ENCODE assay signal across 8 cellular contexts in the genomic region with DNA sequence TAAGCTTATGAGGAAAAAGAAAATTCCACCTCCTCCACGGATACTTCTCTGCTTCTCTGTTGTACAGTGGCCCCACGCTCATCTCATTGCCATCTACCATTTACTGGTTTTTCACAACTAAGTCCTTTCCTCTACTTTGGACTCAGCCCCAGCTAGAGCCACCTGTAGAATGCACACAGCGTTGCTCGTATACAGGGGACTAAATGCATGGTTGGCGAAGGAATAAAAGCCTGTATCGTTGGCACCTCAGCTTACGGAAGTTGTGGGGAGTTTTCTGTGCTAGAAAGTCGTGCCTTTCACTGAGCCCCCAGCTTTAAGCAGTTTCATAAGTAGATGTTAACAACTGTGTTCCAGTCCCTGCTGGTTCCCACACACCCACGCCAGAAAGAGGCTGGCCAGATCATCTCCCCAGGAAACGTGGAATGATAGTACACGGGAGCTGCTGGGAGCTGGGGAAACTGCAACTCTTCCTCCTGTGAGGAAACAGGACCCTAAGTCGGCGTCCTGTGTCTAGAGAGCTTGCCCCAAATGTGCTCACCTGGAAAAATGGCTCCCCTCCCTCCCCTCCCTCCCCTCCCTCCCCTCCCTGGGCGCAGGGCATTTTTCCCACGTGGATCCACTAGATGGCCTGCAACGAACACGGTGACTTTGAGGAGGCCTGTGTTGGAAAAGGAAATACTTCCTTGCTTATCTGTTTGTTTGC. TPM values are rescaled to one million over a fixed set of nuclear protein-coding genes. Genes with fewer than 3 reads are reported as not detected.
DNase-seq lines count a peak whose midpoint lies in the region; ATAC-seq and TF ChIP-seq lines count a peak whose summit lies in the region.

No MANE protein-coding gene starts in this region.

- no peak for TF ChIP-seq EP300 in gastroesophageal sphincter (IDR thresholded peaks at IDR 0.05)

- peak in 3 of 4 experiments; percentile 24 to 59 (median 32) for TF ChIP-seq CTCF in gastroesophageal sphincter (IDR thresholded peaks at IDR 0.05)

- H3K4me3 ChIP-seq in H7 (ENCODE audit: insufficient read depth, low read depth, low read length) = peak overlapping the region; percentile 15; the same call in 1 of the 2 replicates
- no peak overlapping the region for H3K4me3 ChIP-seq in SJSA1
- no peak overlapping the region for H3K4me3 ChIP-seq in gastroesophageal sphincter

- H3K36me3 ChIP-seq in H7 (replicated peaks; ENCODE audit: control insufficient read depth, insufficient read depth, low read length) (no peaks in the 10 kb centered on the region), SJSA1 (no peaks in the 10 kb centered on the region), gastroesophageal sphincter (no peaks in the 10 kb centered on the region)

- 37 to 50% methylated on average over 2 to 11 of the region's 17 CpGs for WGBS in gastroesophageal sphincter (ENCODE audit: low coverage in 1 of 2), 2 donors

- peaks cover 42% of the 10 kb centered on the region for H3K4me1 ChIP-seq in SJSA1 (replicated peaks)
- peaks cover 0 to 38% (median 7%) of the 10 kb centered on the region in 3 donors for H3K4me1 ChIP-seq in gastroesophageal sphincter

- intact Hi-C loops in posterior cingulate gyrus (cut with DNase I) = loop anchor here (5.0 to 10.0 kb wide), 2 partner anchors 94 to 314 kb away; no protein-coding TSS in a partner anchor

- H3K9me3 ChIP-seq in SJSA1 (replicated peaks) (no peaks in the 10 kb centered on the region), gastroesophageal sphincter (peaks cover 0 to 7% (median 0%) of the 10 kb centered on the region in 3 donors)

- DNase-seq in A172 (ENCODE audit: low spot score) = peak; percentile 73
- peak; percentile 59 for DNase-seq in H7
- DNase-seq in SJSA1 (ENCODE audit: low read depth in 1 of 2, low spot score in 2 of 2) = peak; percentile 37 to 55
- DNase-seq in posterior cingulate gyrus = peak; percentile 28 to 92 (median 67)
- no peak for DNase-seq in activated CD8-positive, alpha-beta memory T cell treated with anti-CD3 and anti-CD28 coated beads for 24 hours
- DNase-seq in T-helper 9 cell = no peak

- H3K27ac ChIP-seq in SJSA1 (peak overlapping the region; percentile 27; the same call in 1 of the 2 replicates), gastroesophageal sphincter (no peak overlapping the region)

- peak; percentile 29 for ATAC-seq in gastroesophageal sphincter
- ATAC-seq in GM18517 (IDR thresholded peaks at IDR 0.05; ENCODE audit: unreplicated experiment) = no peak

- H3K27me3 ChIP-seq in H7 (ENCODE audit: control insufficient read depth, insufficient read depth, low read length) = no peaks in the 10 kb centered on the region
- H3K27me3 ChIP-seq in SJSA1 (replicated peaks) = no peaks in the 10 kb centered on the region
- H3K27me3 ChIP-seq in gastroesophageal sphincter = no peaks in the 10 kb centered on the region

- TF ChIP-seq POLR2A in gastroesophageal sphincter (IDR thresholded peaks at IDR 0.05) = no peak

RNA-seq across cellular contexts. Expression of gene RFX8, which starts 43.7 kb away (rescaled TPM):
- not detected in 2 replicates for total RNA-seq in A172 (2014; rRNA removed; shearing (Covaris generic))
- 0.18 TPM in 1 of 2 replicates, not detected in the other for total RNA-seq in H7 (2014; rRNA removed; shearing (Covaris generic))
- 0.68 TPM in 1 of 2 replicates, not detected in the other for total RNA-seq in SJSA1 (2014; rRNA removed; shearing (Covaris generic))
- under 1 TPM in 1 of 4 donors, not detected in 3; 0.54 TPM for total RNA-seq in gastroesophageal sphincter

Comparison
In these comparisons a context has a peak if more than half of its experiments do, and no peak if none do; other contexts are left out.
1. DNase-seq: peak in A172 (single experiment), H7 (single experiment), SJSA1 (2 of 2) and posterior cingulate gyrus (10 of 10); none in activated CD8-positive, alpha-beta memory T cell treated with anti-CD3 and anti-CD28 coated beads for 24 hours (single experiment) and T-helper 9 cell (single experiment).